Comparison of ENCODE assay signal across 9 cellular contexts in genomic region chr3:87674397-87675161, GRCh38.
DNase-seq lines count a peak whose midpoint lies in the region; ATAC-seq and TF ChIP-seq lines count a peak whose summit lies in the region.
"Had no signal": no experiment of that assay in that cellular context is flagged by ENCODE, and none has a peak within 500 bp of the region (broad histone marks: within the 10 kb centered on the region; RNA-seq: fewer than 3 reads in every experiment).

No MANE protein-coding gene starts in this region.

- TF ChIP-seq POLR2A in testis (IDR thresholded peaks at IDR 0.05) = no peak

- no peaks in the 10 kb centered on the region for H3K36me3 ChIP-seq in testis (ENCODE audit: low read depth, missing control alignments)
- H3K36me3 ChIP-seq in BE2C = no peaks in the 10 kb centered on the region

- DNase-seq in RPMI8226 (peak; percentile 22), testis (no peak), DMS79 treated with DMSO at 0.1 percent for 48 hours (lab: John Stamatoyannopoulos, UW) (no peak), BE2C (no peak), NCI-H2171 treated with DMSO at 0.1 percent for 48 hours (lab: John Stamatoyannopoulos, UW) (no peak)
- DNase-seq: right cardiac atrium had no signal

- 76 to 78% methylated on average over 9 of the region's 9 CpGs for WGBS in testis, 2 donors

- H3K27me3 ChIP-seq in testis = no peaks in the 10 kb centered on the region
- H3K27me3 ChIP-seq in BE2C = no peaks in the 10 kb centered on the region

- no peaks in the 10 kb centered on the region for H3K4me1 ChIP-seq in testis
- H3K4me1 ChIP-seq in BE2C = no peaks in the 10 kb centered on the region

- H3K9me3 ChIP-seq in testis (no peaks in the 10 kb centered on the region), BE2C (no peaks in the 10 kb centered on the region)

- intact Hi-C loops in testis (cut with DNase I; ENCODE audit: low total_unique reads) = no loop called here

- TF ChIP-seq CTCF in testis (IDR thresholded peaks at IDR 0.05) (no peak), BE2C (IDR thresholded peaks at IDR 0.05; ENCODE audit: low read depth, low read length) (no peak)

- H3K4me3 ChIP-seq in testis (no peak overlapping the region), BE2C (ENCODE audit: low read depth, low read length) (no peak overlapping the region)

- H3K27ac ChIP-seq in testis = no peak overlapping the region

- peak; percentile 99 for ATAC-seq in GM18520 (IDR thresholded peaks at IDR 0.05; ENCODE audit: unreplicated experiment)
- peak; percentile 99 for ATAC-seq in GM21447 (IDR thresholded peaks at IDR 0.05; ENCODE audit: unreplicated experiment)
- ATAC-seq in HG03103 (IDR thresholded peaks at IDR 0.05; ENCODE audit: low read depth, unreplicated experiment) = peak; percentile 95
- ATAC-seq: right cardiac atrium had no signal
